24 cellular contexts compared by ENCODE assay signal in the genomic region with DNA sequence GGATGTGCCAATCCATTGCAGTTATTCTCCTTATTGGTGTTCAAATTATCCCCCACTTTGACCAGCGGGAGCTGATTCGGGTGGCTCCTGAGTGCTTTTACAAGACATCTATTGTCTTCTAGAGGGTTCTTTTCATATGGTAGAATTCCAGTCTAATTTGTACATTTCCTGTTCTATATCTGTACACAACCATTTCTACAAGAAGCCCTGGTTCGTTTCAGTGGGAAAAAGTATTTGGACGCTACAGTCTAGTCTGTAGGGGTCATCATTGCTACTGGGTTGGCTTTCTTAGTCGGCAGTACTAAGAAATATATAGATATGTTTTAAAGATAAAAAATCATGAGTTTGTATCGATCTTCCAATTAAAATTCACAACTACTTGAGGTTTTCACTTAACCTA.
DNase-seq lines count a peak whose midpoint lies in the region; ATAC-seq and TF ChIP-seq lines count a peak whose summit lies in the region.
"Had no signal": no experiment of that assay in that cellular context is flagged by ENCODE, and none has a peak within 500 bp of the region (broad histone marks: within the 10 kb centered on the region; RNA-seq: fewer than 3 reads in every experiment).

No MANE protein-coding gene starts in this region.

- H3K4me1 ChIP-seq in heart right ventricle = peaks cover 0 to 6% (median 0%) of the 10 kb centered on the region in 9 donors
- no peaks in the 10 kb centered on the region for H3K4me1 ChIP-seq in hepatocyte (ENCODE audit: insufficient read depth)
- H3K4me1 ChIP-seq in right lobe of liver = no peaks in the 10 kb centered on the region
- H3K4me1 ChIP-seq: BLaER1 treated with 17β-estradiol and CSF1 and Interleukin-3, amounts not matched to agents 10 nM and 100 nM; body of pancreas; gastrocnemius medialis; left lung had no signal

- H3K27ac ChIP-seq in heart right ventricle (no peak overlapping the region), brain microvascular endothelial cell (no peak overlapping the region), hepatocyte (no peak overlapping the region), right lobe of liver (no peak overlapping the region)
- H3K27ac ChIP-seq: BLaER1 treated with 17β-estradiol and CSF1 and Interleukin-3, amounts not matched to agents 10 nM and 100 nM; body of pancreas; gastrocnemius medialis; GM23248; left lung had no signal

- H3K9me3 ChIP-seq in heart right ventricle (peaks cover 0 to 5% (median 0%) of the 10 kb centered on the region in 11 donors), hepatocyte (ENCODE audit: low read depth) (no peaks in the 10 kb centered on the region), right lobe of liver (no peaks in the 10 kb centered on the region)
- H3K9me3 ChIP-seq: body of pancreas, gastrocnemius medialis, left lung had no signal

- no peaks in the 10 kb centered on the region for H3K27me3 ChIP-seq in heart right ventricle
- H3K27me3 ChIP-seq in brain microvascular endothelial cell (replicated peaks) = no peaks in the 10 kb centered on the region
- H3K27me3 ChIP-seq in hepatocyte = no peaks in the 10 kb centered on the region
- no peaks in the 10 kb centered on the region for H3K27me3 ChIP-seq in right lobe of liver
- H3K27me3 ChIP-seq: BLaER1 treated with 17β-estradiol and CSF1 and Interleukin-3, amounts not matched to agents 10 nM and 100 nM; body of pancreas; gastrocnemius medialis; left lung had no signal

- TF ChIP-seq POLR2A in right lobe of liver (IDR thresholded peaks at IDR 0.05) = no peak

- DNase-seq in heart right ventricle = no peak
- no peak for DNase-seq in left cardiac atrium
- no peak for DNase-seq in brain microvascular endothelial cell
- no peak for DNase-seq in hepatocyte (ENCODE audit: low spot score)
- DNase-seq in NCI-H510A (lab: John Stamatoyannopoulos, UW) = no peak
- DNase-seq in activated T-cell treated with anti-CD3 and anti-CD28 coated beads for 4 hours = no peak
- no peak for DNase-seq in right lobe of liver
- DNase-seq: activated CD4-positive, alpha-beta T cell treated with anti-CD3 and anti-CD28 coated beads for 48 hours; activated naive CD8-positive, alpha-beta T cell treated with anti-CD3 and anti-CD28 coated beads, Interleukin-2, amount 10 ng/mL, durations not matched to agents 7 days and 5 days; body of pancreas; cortex of kidney; gastrocnemius medialis; GM23248; left lung; NCI-H1436; NCI-H2171; NCI-H526 treated with DMSO at 0.1 percent for 48 hours; SHP77 treated with DMSO at 0.1 percent for 48 hours; stimulated activated CD4-positive, alpha-beta T cell treated with anti-CD3 and anti-CD28 coated beads, Interleukin-4, amount 100 ng/mL, for 4 hours; T-helper 1 cell had no signal

- ATAC-seq in heart right ventricle = no peak
- ATAC-seq in left cardiac atrium = no peak
- ATAC-seq in right lobe of liver = no peak
- ATAC-seq in GM19463 (IDR thresholded peaks at IDR 0.05; ENCODE audit: unreplicated experiment) = no peak
- ATAC-seq: activated T-helper 17 cell treated with anti-CD3 and anti-CD28 coated beads, Interleukin-2, amount 50 U/mL, for 72 hours; body of pancreas; gastrocnemius medialis; HepG2; left lung had no signal

- intact Hi-C loops in heart right ventricle (cut with DNase I) = no loop called here
- intact Hi-C loops in left cardiac atrium (cut with DNase I) = no loop called here
- intact Hi-C loops in right lobe of liver (cut with DNase I) = no loop called here

- WGBS in heart right ventricle, 2 donors = 49 to 63% methylated on average over 6 of the region's 6 CpGs
- WGBS in hepatocyte (ENCODE audit: low lambda C conversion rate, missing lambda C conversion rate) = 70% methylated on average over 6 of the region's 6 CpGs
- 50% methylated on average over 6 of the region's 6 CpGs for WGBS in right lobe of liver (ENCODE audit: insufficient coverage, low coverage, low lambda C conversion rate, missing lambda C conversion rate)

- TF ChIP-seq CTCF in heart right ventricle (IDR thresholded peaks at IDR 0.05) (peak in 5 of 9 donors; percentile 19 to 48 (median 30)), brain microvascular endothelial cell (IDR thresholded peaks at IDR 0.05; ENCODE audit: low read depth, low read length, missing control alignments) (peak; percentile 41), hepatocyte (IDR thresholded peaks at IDR 0.05; ENCODE audit: poor library complexity) (peak; percentile 27), right lobe of liver (IDR thresholded peaks at IDR 0.05) (no peak)

- no peaks in the 10 kb centered on the region for H3K36me3 ChIP-seq in heart right ventricle
- no peaks in the 10 kb centered on the region for H3K36me3 ChIP-seq in brain microvascular endothelial cell (replicated peaks)
- H3K36me3 ChIP-seq in hepatocyte (replicated peaks; ENCODE audit: insufficient read depth, low read depth) = no peaks in the 10 kb centered on the region
- no peaks in the 10 kb centered on the region for H3K36me3 ChIP-seq in right lobe of liver
- H3K36me3 ChIP-seq: BLaER1 treated with 17β-estradiol and CSF1 and Interleukin-3, amounts not matched to agents 10 nM and 100 nM; gastrocnemius medialis; left lung had no signal

- in situ Hi-C loops in brain microvascular endothelial cell (cut with HindIII; ENCODE audit: low pct_ligation_motif_present, low sequenced_read_pairs) = no loop called here

- H3K4me2 ChIP-seq in hepatocyte = no peak overlapping the region
- H3K4me2 ChIP-seq: BLaER1 treated with 17β-estradiol and CSF1 and Interleukin-3, amounts not matched to agents 10 nM and 100 nM had no signal

- H4K20me1 ChIP-seq in hepatocyte (ENCODE audit: insufficient read depth, poor library complexity, severe bottlenecking) = no peaks in the 10 kb centered on the region
- H4K20me1 ChIP-seq: BLaER1 treated with 17β-estradiol and CSF1 and Interleukin-3, amounts not matched to agents 10 nM and 100 nM had no signal

- H3K79me2 ChIP-seq in hepatocyte = no peaks in the 10 kb centered on the region

- no peak overlapping the region for H3K4me3 ChIP-seq in heart right ventricle
- no peak overlapping the region for H3K4me3 ChIP-seq in brain microvascular endothelial cell (ENCODE audit: low read depth, low read length)
- no peak overlapping the region for H3K4me3 ChIP-seq in hepatocyte
- H3K4me3 ChIP-seq in right lobe of liver = no peak overlapping the region
- H3K4me3 ChIP-seq: BLaER1 treated with 17β-estradiol and CSF1 and Interleukin-3, amounts not matched to agents 10 nM and 100 nM; body of pancreas; gastrocnemius medialis; GM23248; left lung had no signal

- no peaks in the 10 kb centered on the region for H3K9me2 ChIP-seq in hepatocyte (replicated peaks; ENCODE audit: insufficient read depth)

- H2AFZ ChIP-seq in hepatocyte = no peak overlapping the region
- H2AFZ ChIP-seq: GM23248 had no signal

Comparison
In these comparisons a context has a peak if more than half of its experiments do, and no peak if none do; other contexts are left out.
1. CTCF ChIP-seq: peak in heart right ventricle (5 of 9), brain microvascular endothelial cell (single experiment) and hepatocyte (single experiment); none in right lobe of liver (0 of 4).